Comparison of ENCODE assay signal across 10 cellular contexts in genomic region chr5:177194278-177194677, GRCh38.
DNase-seq lines count a peak whose midpoint lies in the region; ATAC-seq, FAIRE-seq and TF ChIP-seq lines count a peak whose summit lies in the region.
"Had no signal": no experiment of that assay in that cellular context is flagged by ENCODE, and none has a peak within 500 bp of the region (broad histone marks: within the 10 kb centered on the region; RNA-seq: fewer than 3 reads in every experiment).

No MANE protein-coding gene starts in this region.

- no peak overlapping the region for H2AFZ ChIP-seq in SK-N-SH (ENCODE audit: low read depth)

- H4K20me1 ChIP-seq in SK-N-SH (ENCODE audit: insufficient read depth), result peaks cover 2% of the 10 kb centered on the region; the same call in 1 of the 2 replicates

- H3K9ac ChIP-seq in SK-N-SH, result peak overlapping the region; percentile 33; the same call in 1 of the 2 replicates

- 12% methylated on average over 3 of the region's 3 CpGs for WGBS in SK-N-SH (ENCODE audit: low lambda C conversion rate)

- intact Hi-C loops in Calu3 (cut with micrococcal nuclease; ENCODE audit: unreplicated experiment), result no loop called here

- no peak overlapping the region for H3K4me3 Mint-ChIP-seq in activated T-cell treated with anti-CD3 and anti-CD28 coated beads, Interleukin-2, amount 50 U/mL, for 72 hours
- no peak overlapping the region for H3K4me3 Mint-ChIP-seq in Calu3 (ENCODE audit: low read depth, unreplicated experiment)

- H3K36me3 ChIP-seq in SK-N-SH (replicated peaks in 1 of 2; ENCODE audit: control insufficient read depth in 1 of 2, insufficient read depth in 2 of 2, low read length in 1 of 2), result peaks cover 8 to 42% of the 10 kb centered on the region in 2 experiments

- H3K27ac ChIP-seq in SK-N-SH (ENCODE audit: low read depth in 2 of 2, low read length in 1 of 2), result peak overlapping the region in 1 of 2 experiments; percentile 79; a peak in 3 of 4 replicates

- no TSS peak for BruUV-seq in Calu3 (replicated peaks; lab: Mats Ljungman, UMichigan)

- CTCF ChIA-PET in SK-N-SH (lab: Yijun Ruan, JAX), result interaction anchor here (0.7 to 1.8 kb wide), 4 partner anchors 14 to 302 kb away, joined by 3 to 4 read pairs (median 3); no protein-coding TSS in a partner anchor
- CTCF ChIA-PET in Calu3 (lab: Charles Lee), result interaction anchor here (0.6 to 0.7 kb wide), 3 partner anchors 10 to 423 kb away, joined by 3 to 8 read pairs (median 4); no protein-coding TSS in a partner anchor

- TF ChIP-seq CTCF in SK-N-SH (IDR thresholded peaks at IDR 0.05) (no peak), retinal pigment epithelial cell (conservative IDR thresholded peaks at IDR 0.05; ENCODE audit: low read depth, low read length) (no peak), Calu3 (IDR thresholded peaks at IDR 0.05; ENCODE audit: unreplicated experiment) (no peak)

- DNase-seq in H54 (ENCODE audit: insufficient read length, low spot score), result peak; percentile 26
- DNase-seq in SK-N-SH, result no peak
- peak; percentile 27 for DNase-seq in foreskin melanocyte
- DNase-seq in retinal pigment epithelial cell (ENCODE audit: low read depth), result peak; percentile 89
- DNase-seq in activated naive CD4-positive, alpha-beta T cell treated with Interleukin-2 at 50 U/mL for 16 hours, result no peak
- DNase-seq in activated T-cell treated with anti-CD3 and anti-CD28 coated beads, Interleukin-2, amount 50 U/mL, for 72 hours, result no peak
- DNase-seq in Calu3, result no peak
- DNase-seq: erythroblast, NCI-H526 had no signal

- POLR2A ChIA-PET in SK-N-SH (lab: Yijun Ruan, JAX), result no interaction called here

- H3K4me3 ChIP-seq in SK-N-SH (ENCODE audit: low read depth in 2 of 2, low read length in 1 of 2) (no peak overlapping the region), retinal pigment epithelial cell (ENCODE audit: low read length) (no peak overlapping the region)

- no peaks in the 10 kb centered on the region for H3K4me1 Mint-ChIP-seq in activated T-cell treated with anti-CD3 and anti-CD28 coated beads, Interleukin-2, amount 50 U/mL, for 72 hours (ENCODE audit: low read depth)
- H3K4me1 Mint-ChIP-seq in Calu3 (ENCODE audit: low read depth, unreplicated experiment), result no peaks in the 10 kb centered on the region

- no peaks in the 10 kb centered on the region for H3K9me2 ChIP-seq in SK-N-SH

- H3K9me3 ChIP-seq in SK-N-SH, result no peaks in the 10 kb centered on the region

- ATAC-seq in activated T-cell treated with anti-CD3 and anti-CD28 coated beads, Interleukin-2, amount 50 U/mL, for 72 hours (replicated peaks in 1 of 2), result no peak
- no peak for ATAC-seq in GM19328 (IDR thresholded peaks at IDR 0.05; ENCODE audit: unreplicated experiment)

- TF ChIP-seq RAD21 in SK-N-SH (IDR thresholded peaks at IDR 0.05; ENCODE audit: low read length), result no peak

- no peaks in the 10 kb centered on the region; a peak in 1 of 4 replicates for H3K4me1 ChIP-seq in SK-N-SH (ENCODE audit: control insufficient read depth in 1 of 2, insufficient read depth in 2 of 2, low read depth in 1 of 2, low read length in 1 of 2)

- peaks cover 64% of the 10 kb centered on the region for H3K79me2 ChIP-seq in SK-N-SH (ENCODE audit: insufficient read depth)

- H3K36me3 Mint-ChIP-seq in activated T-cell treated with anti-CD3 and anti-CD28 coated beads, Interleukin-2, amount 50 U/mL, for 72 hours (ENCODE audit: insufficient read depth in 2 of 2), result peaks cover 0 to 17% of the 10 kb centered on the region in 2 donors
- H3K36me3 Mint-ChIP-seq in Calu3 (ENCODE audit: insufficient read depth, unreplicated experiment), result peaks cover 15% of the 10 kb centered on the region

- peak; percentile 81 for FAIRE-seq in H54 (lab: Jason Lieb, UNC)

- no peaks in the 10 kb centered on the region for H3K27me3 Mint-ChIP-seq in activated T-cell treated with anti-CD3 and anti-CD28 coated beads, Interleukin-2, amount 50 U/mL, for 72 hours (ENCODE audit: low read depth)
- H3K27me3 Mint-ChIP-seq in Calu3 (ENCODE audit: unreplicated experiment), result no peaks in the 10 kb centered on the region

- no peak overlapping the region for H3K27ac Mint-ChIP-seq in activated T-cell treated with anti-CD3 and anti-CD28 coated beads, Interleukin-2, amount 50 U/mL, for 72 hours
- H3K27ac Mint-ChIP-seq in Calu3 (ENCODE audit: unreplicated experiment), result no peak overlapping the region

- 0 out of 4 replicates have a peak, but pooled peaks of 1 of the 2 experiments have one; percentile 34 for TF ChIP-seq EP300 in SK-N-SH (IDR thresholded peaks at IDR 0.05; ENCODE audit: borderline replicate concordance in 1 of 2, low read depth in 1 of 2, low read length in 1 of 2)

- H3K4me2 ChIP-seq in SK-N-SH, result no peak overlapping the region

- no peaks in the 10 kb centered on the region for H3K27me3 ChIP-seq in SK-N-SH (ENCODE audit: insufficient read depth)

- H3F3A ChIP-seq in SK-N-SH (replicated peaks; ENCODE audit: insufficient read depth), result peaks cover 14% of the 10 kb centered on the region

- TF ChIP-seq POLR2A in H54 (IDR thresholded peaks at IDR 0.05; ENCODE audit: low read depth, low read length), result no peak

- H3K9me3 Mint-ChIP-seq in activated T-cell treated with anti-CD3 and anti-CD28 coated beads, Interleukin-2, amount 50 U/mL, for 72 hours, result no peaks in the 10 kb centered on the region
- H3K9me3 Mint-ChIP-seq in Calu3 (ENCODE audit: low read depth, unreplicated experiment), result no peaks in the 10 kb centered on the region

TF ChIP-seq in SK-N-SH, 30 proteins besides CTCF, POLR2A, EP300 and RAD21 (continues in another document):
- TF ChIP-seq TAF1 (IDR thresholded peaks at IDR 0.05; ENCODE audit: borderline replicate concordance, low read depth, low read length) (no peak), SMC3 (IDR thresholded peaks at IDR 0.05; ENCODE audit: low read depth, low read length) (no peak), MAX (IDR thresholded peaks at IDR 0.05; ENCODE audit: low read depth) (peak; percentile 62), CHD2 (IDR thresholded peaks at IDR 0.05; ENCODE audit: low read length, partially characterized antibody) (no peak), ZBTB33 (IDR thresholded peaks at IDR 0.05; ENCODE audit: borderline replicate concordance, low read depth) (no peak), RXRA (IDR thresholded peaks at IDR 0.05; ENCODE audit: borderline replicate concordance, low read depth) (0 out of 2 replicates have a peak, but pooled peaks have one; percentile 26), EZH2phosphoT487 (IDR thresholded peaks at IDR 0.05; ENCODE audit: borderline replicate concordance, low read depth) (no peak), FOSL2 (IDR thresholded peaks at IDR 0.05; ENCODE audit: borderline replicate concordance, low read depth) (peak; percentile 80), TCF12 (IDR thresholded peaks at IDR 0.05) (peak; percentile 70), NRF1 (IDR thresholded peaks at IDR 0.05; ENCODE audit: low read depth, low read length) (no peak), FOXJ3 (CRISPR knock-in tag; IDR thresholded peaks at IDR 0.05) (no peak), REST (IDR thresholded peaks at IDR 0.05; ENCODE audit: low read depth, low read length) (0 out of 2 replicates have a peak, but pooled peaks have one; percentile 26), ELF1 (IDR thresholded peaks at IDR 0.05) (peak; percentile 30; the same call in 1 of the 2 replicates), RCOR1 (IDR thresholded peaks at IDR 0.05; ENCODE audit: low read length) (no peak), JUND (IDR thresholded peaks at IDR 0.05) (peak; percentile 69), GATA2 (CRISPR knock-in tag; IDR thresholded peaks at IDR 0.05) (no peak), SIN3A (IDR thresholded peaks at IDR 0.05; ENCODE audit: borderline replicate concordance, low read depth, low read length) (peak; percentile 87; the same call in 1 of the 2 replicates)

Comparison
In these comparisons a context has a peak if more than half of its experiments do, and no peak if none do; other contexts are left out.
1. DNase-seq: peak in H54 (single experiment), foreskin melanocyte (single experiment) and retinal pigment epithelial cell (single experiment); none in SK-N-SH (single experiment), activated naive CD4-positive, alpha-beta T cell treated with Interleukin-2 at 50 U/mL for 16 hours (single experiment), activated T-cell treated with anti-CD3 and anti-CD28 coated beads, Interleukin-2, amount 50 U/mL, for 72 hours (0 of 2) and Calu3 (single experiment).